ENCODE assay signal across 21 cellular contexts in the genomic region with DNA sequence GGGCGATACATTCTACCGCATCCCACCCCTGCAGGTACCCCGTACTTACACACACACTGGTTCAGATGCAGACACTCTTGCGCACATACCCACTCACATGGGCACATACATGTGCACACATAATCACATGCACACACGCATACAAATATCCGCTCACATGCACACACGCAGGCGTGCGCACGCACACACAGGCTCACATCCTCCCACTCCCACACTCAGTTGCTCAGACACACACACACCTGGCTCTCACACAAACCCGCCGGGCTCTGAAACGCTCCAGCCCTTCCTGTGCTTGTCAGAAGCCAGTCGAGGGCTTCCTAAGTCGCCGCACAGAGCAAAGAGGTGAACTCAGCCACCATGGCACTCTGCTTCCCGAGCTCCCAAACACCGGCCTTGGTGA.
"Had no signal": no experiment of that assay in that cellular context is flagged by ENCODE, and none has a peak within 500 bp of the region (broad histone marks: within the 10 kb centered on the region; RNA-seq: fewer than 3 reads in every experiment).

No MANE protein-coding gene starts in this region.

- H3K27me3 ChIP-seq: colonic mucosa, gastrocnemius medialis, sigmoid colon, vagina had no signal

- H3K27ac ChIP-seq: colonic mucosa, gastrocnemius medialis, lower lobe of right lung, sigmoid colon, vagina had no signal

- H3K4me3 Mint-ChIP-seq: activated CD4-positive, alpha-beta memory T cell treated with anti-CD3 and anti-CD28 coated beads, Interleukin-2, amount 10 ng/mL, durations not matched to agents 7 days and 5 days; activated CD4-positive, alpha-beta T cell treated with anti-CD3 and anti-CD28 coated beads for 36 hours; activated naive CD8-positive, alpha-beta T cell treated with anti-CD3 and anti-CD28 coated beads, Interleukin-2, amount 10 ng/mL, durations not matched to agents 7 days and 5 days; activated T-helper 17 cell treated with anti-CD3 and anti-CD28 coated beads, Interleukin-2, amount 50 U/mL, for 72 hours; natural killer cell; stimulated activated effector memory CD8-positive, alpha-beta T cell treated with anti-CD3 and anti-CD28 coated beads, Interleukin-12 subunit alpha, Interleukin-12 subunit beta, amount 100 ng/mL, for 72 hours; WTC11 had no signal

- ATAC-seq: activated CD4-positive, alpha-beta T cell treated with anti-CD3 and anti-CD28 coated beads for 36 hours; activated T-helper 17 cell treated with anti-CD3 and anti-CD28 coated beads, Interleukin-2, amount 50 U/mL, for 72 hours; esophagus mucosa; gastrocnemius medialis; left cardiac atrium; stimulated activated effector memory CD8-positive, alpha-beta T cell treated with anti-CD3 and anti-CD28 coated beads, Interleukin-12 subunit alpha, Interleukin-12 subunit beta, amount 100 ng/mL, for 72 hours; WTC11 had no signal

- H3K36me3 ChIP-seq: colonic mucosa had no signal

- DNase-seq: activated CD4-positive, alpha-beta memory T cell treated with anti-CD3 and anti-CD28 coated beads, Interleukin-2, amount 10 ng/mL, durations not matched to agents 7 days and 5 days; activated CD4-positive, alpha-beta T cell treated with anti-CD3 and anti-CD28 coated beads for 36 hours; activated naive CD4-positive, alpha-beta T cell; activated naive CD8-positive, alpha-beta T cell treated with anti-CD3 and anti-CD28 coated beads, Interleukin-2, amount 10 ng/mL, durations not matched to agents 7 days and 5 days; activated T-cell treated with anti-CD3 and anti-CD28 coated beads, Interleukin-2, amount 50 U/mL, for 1 hour; amygdala; central memory CD4-positive, alpha-beta T cell; colonic mucosa; effector CD8-positive, alpha-beta T cell; gastrocnemius medialis; left cardiac atrium; lower lobe of right lung; natural killer cell; occipital lobe; sigmoid colon; stimulated activated CD4-positive, alpha-beta T cell treated with anti-CD3 and anti-CD28 coated beads, Interleukin-4, amount 100 ng/mL, for 24 hours had no signal

- H3K27ac Mint-ChIP-seq: activated CD4-positive, alpha-beta memory T cell treated with anti-CD3 and anti-CD28 coated beads, Interleukin-2, amount 10 ng/mL, durations not matched to agents 7 days and 5 days; activated CD4-positive, alpha-beta T cell treated with anti-CD3 and anti-CD28 coated beads for 36 hours; activated naive CD8-positive, alpha-beta T cell treated with anti-CD3 and anti-CD28 coated beads, Interleukin-2, amount 10 ng/mL, durations not matched to agents 7 days and 5 days; activated T-helper 17 cell treated with anti-CD3 and anti-CD28 coated beads, Interleukin-2, amount 50 U/mL, for 72 hours; natural killer cell; stimulated activated effector memory CD8-positive, alpha-beta T cell treated with anti-CD3 and anti-CD28 coated beads, Interleukin-12 subunit alpha, Interleukin-12 subunit beta, amount 100 ng/mL, for 72 hours; WTC11 had no signal

- H3K4me1 ChIP-seq: colonic mucosa, gastrocnemius medialis had no signal

- H3K27me3 Mint-ChIP-seq: activated CD4-positive, alpha-beta memory T cell treated with anti-CD3 and anti-CD28 coated beads, Interleukin-2, amount 10 ng/mL, durations not matched to agents 7 days and 5 days; activated CD4-positive, alpha-beta T cell treated with anti-CD3 and anti-CD28 coated beads for 36 hours; activated naive CD8-positive, alpha-beta T cell treated with anti-CD3 and anti-CD28 coated beads, Interleukin-2, amount 10 ng/mL, durations not matched to agents 7 days and 5 days; activated T-helper 17 cell treated with anti-CD3 and anti-CD28 coated beads, Interleukin-2, amount 50 U/mL, for 72 hours had no signal

- H3K4me3 ChIP-seq: colonic mucosa, gastrocnemius medialis, lower lobe of right lung, sigmoid colon, vagina had no signal

- H3K36me3 Mint-ChIP-seq: natural killer cell; stimulated activated effector memory CD8-positive, alpha-beta T cell treated with anti-CD3 and anti-CD28 coated beads, Interleukin-12 subunit alpha, Interleukin-12 subunit beta, amount 100 ng/mL, for 72 hours had no signal

- H3K9me3 Mint-ChIP-seq: activated CD4-positive, alpha-beta memory T cell treated with anti-CD3 and anti-CD28 coated beads, Interleukin-2, amount 10 ng/mL, durations not matched to agents 7 days and 5 days; activated naive CD8-positive, alpha-beta T cell treated with anti-CD3 and anti-CD28 coated beads, Interleukin-2, amount 10 ng/mL, durations not matched to agents 7 days and 5 days; activated T-helper 17 cell treated with anti-CD3 and anti-CD28 coated beads, Interleukin-2, amount 50 U/mL, for 72 hours; natural killer cell; stimulated activated effector memory CD8-positive, alpha-beta T cell treated with anti-CD3 and anti-CD28 coated beads, Interleukin-12 subunit alpha, Interleukin-12 subunit beta, amount 100 ng/mL, for 72 hours; WTC11 had no signal

- H3K9me3 ChIP-seq: colonic mucosa, gastrocnemius medialis, lower lobe of right lung, sigmoid colon, vagina had no signal
